Comparison of ENCODE assay signal across 12 cellular contexts in the genomic region with DNA sequence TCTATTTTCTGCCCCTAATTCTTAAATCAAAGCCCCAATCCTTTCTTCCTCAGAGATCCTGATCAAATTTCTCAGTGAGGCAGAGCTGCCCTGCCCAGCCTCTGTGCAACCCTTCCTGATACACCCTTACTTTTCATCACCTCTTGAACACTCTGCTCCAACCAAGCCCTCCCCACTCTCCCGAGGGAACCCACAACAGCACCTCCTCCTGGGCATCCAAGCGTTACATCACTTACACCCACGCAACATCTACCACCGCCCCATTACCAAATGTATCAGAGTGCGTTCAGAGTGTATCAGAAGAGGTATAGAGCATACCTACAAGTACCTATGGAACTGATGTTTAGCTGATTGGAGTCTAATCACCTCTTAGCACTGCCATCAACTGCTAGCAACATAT.
DNase-seq lines count a peak whose midpoint lies in the region; ATAC-seq and TF ChIP-seq lines count a peak whose summit lies in the region.
"Had no signal": no experiment of that assay in that cellular context is flagged by ENCODE, and none has a peak within 500 bp of the region (broad histone marks: within the 10 kb centered on the region; RNA-seq: fewer than 3 reads in every experiment).

No MANE protein-coding gene starts in this region.

- DNase-seq in GM06990 (ENCODE audit: extremely low read depth, insufficient read length) = peak; percentile 29
- DNase-seq in activated T-helper 2 cell treated with anti-CD3 and anti-CD28 coated beads, Interferon-gamma antibody, Interleukin-2, Interleukin-4, amounts not matched to agents 10 μg/mL and 5 μg/mL and 100 μg/mL, durations not matched to agents 14 hours and 24 hours and 36 hours (ENCODE audit: low spot score) = no peak
- DNase-seq in myocyte (ENCODE audit: low read depth) = peak; percentile 48
- no peak for DNase-seq in A172 (ENCODE audit: low spot score)
- no peak for DNase-seq in NCI-H146 treated with DMSO at 0.1 percent for 48 hours (lab: John Stamatoyannopoulos, UW; ENCODE audit: unreplicated experiment)
- no peak for DNase-seq in colonic mucosa
- DNase-seq in NCI-H128 (lab: John Stamatoyannopoulos, UW; ENCODE audit: unreplicated experiment) = no peak
- DNase-seq: NCI-H1930, SW 1271 had no signal

- no peak overlapping the region for H3K9ac ChIP-seq in colonic mucosa (ENCODE audit: low read depth in 2 of 2, low read length in 2 of 2)

- H3K4me3 Mint-ChIP-seq in activated T-helper 2 cell treated with anti-CD3 and anti-CD28 coated beads, Interferon-gamma antibody, Interleukin-2, Interleukin-4, amounts not matched to agents 10 μg/mL and 5 μg/mL and 100 μg/mL, durations not matched to agents 14 hours and 24 hours and 36 hours (ENCODE audit: low read depth) = peak overlapping the region; percentile 44

- no peaks in the 10 kb centered on the region for H3K4me1 ChIP-seq in colonic mucosa

- intact Hi-C loops in activated T-helper 2 cell treated with anti-CD3 and anti-CD28 coated beads, Interferon-gamma antibody, Interleukin-2, Interleukin-4, amounts not matched to agents 10 μg/mL and 5 μg/mL and 100 μg/mL, durations not matched to agents 14 hours and 24 hours and 36 hours (cut with micrococcal nuclease) = loop anchor here (2.0 to 10.0 kb wide), 5 partner anchors 187 to 547 kb away; partner anchors contain the start of genes EIF4E, METAP1, RAP1GDS1 and STPG2
- intact Hi-C loops in colonic mucosa (cut with DNase I) = no loop called here

- H3K27me3 Mint-ChIP-seq in activated T-helper 2 cell treated with anti-CD3 and anti-CD28 coated beads, Interferon-gamma antibody, Interleukin-2, Interleukin-4, amounts not matched to agents 10 μg/mL and 5 μg/mL and 100 μg/mL, durations not matched to agents 14 hours and 24 hours and 36 hours (ENCODE audit: low read depth) = no peaks in the 10 kb centered on the region

- no peaks in the 10 kb centered on the region; the same call in 1 of the 2 replicates for H3K36me3 ChIP-seq in GM06990 (ENCODE audit: control insufficient read depth, insufficient read depth, low read length)
- H3K36me3 ChIP-seq in colonic mucosa = no peaks in the 10 kb centered on the region

- H3K9me3 Mint-ChIP-seq in activated T-helper 2 cell treated with anti-CD3 and anti-CD28 coated beads, Interferon-gamma antibody, Interleukin-2, Interleukin-4, amounts not matched to agents 10 μg/mL and 5 μg/mL and 100 μg/mL, durations not matched to agents 14 hours and 24 hours and 36 hours = peaks cover 3% of the 10 kb centered on the region

- peaks cover 42% of the 10 kb centered on the region for H3K4me1 Mint-ChIP-seq in activated T-helper 2 cell treated with anti-CD3 and anti-CD28 coated beads, Interferon-gamma antibody, Interleukin-2, Interleukin-4, amounts not matched to agents 10 μg/mL and 5 μg/mL and 100 μg/mL, durations not matched to agents 14 hours and 24 hours and 36 hours (ENCODE audit: low read depth)

- H3K9me3 ChIP-seq in colonic mucosa = no peaks in the 10 kb centered on the region

- TF ChIP-seq CTCF in GM06990 (IDR thresholded peaks at IDR 0.05; ENCODE audit: insufficient read depth, low read length, poor library complexity, severe bottlenecking) = peak; percentile 7
- TF ChIP-seq CTCF in colonic mucosa (IDR thresholded peaks at IDR 0.05) = no peak

- peak; percentile 27 for ATAC-seq in HG03432 (IDR thresholded peaks at IDR 0.05; ENCODE audit: unreplicated experiment)

- H3K4me3 ChIP-seq in GM06990 (replicated peaks; ENCODE audit: low read depth, low read length) (no peak overlapping the region), colonic mucosa (no peak overlapping the region)
- H3K4me3 ChIP-seq: lower lobe of right lung, skin epidermis had no signal

- peaks cover 29% of the 10 kb centered on the region for H3K36me3 Mint-ChIP-seq in activated T-helper 2 cell treated with anti-CD3 and anti-CD28 coated beads, Interferon-gamma antibody, Interleukin-2, Interleukin-4, amounts not matched to agents 10 μg/mL and 5 μg/mL and 100 μg/mL, durations not matched to agents 14 hours and 24 hours and 36 hours (ENCODE audit: low read depth)

- no peak overlapping the region for H3K27ac ChIP-seq in colonic mucosa

- no peaks in the 10 kb centered on the region for H3K27me3 ChIP-seq in GM06990 (replicated peaks; ENCODE audit: control insufficient read depth, insufficient read depth, low read length)
- no peaks in the 10 kb centered on the region for H3K27me3 ChIP-seq in colonic mucosa

- peak overlapping the region; percentile 92 for H3K27ac Mint-ChIP-seq in activated T-helper 2 cell treated with anti-CD3 and anti-CD28 coated beads, Interferon-gamma antibody, Interleukin-2, Interleukin-4, amounts not matched to agents 10 μg/mL and 5 μg/mL and 100 μg/mL, durations not matched to agents 14 hours and 24 hours and 36 hours

Comparison
In these comparisons a context has a peak if more than half of its experiments do, and no peak if none do; other contexts are left out.
1. DNase-seq: peak in GM06990 (single experiment) and myocyte (single experiment); none in activated T-helper 2 cell treated with anti-CD3 and anti-CD28 coated beads, Interferon-gamma antibody, Interleukin-2, Interleukin-4, amounts not matched to agents 10 μg/mL and 5 μg/mL and 100 μg/mL, durations not matched to agents 14 hours and 24 hours and 36 hours (single experiment), A172 (single experiment), NCI-H146 treated with DMSO at 0.1 percent for 48 hours (single experiment), colonic mucosa (single experiment) and NCI-H128 (single experiment).